13 cellular contexts compared by ENCODE assay signal in the genomic region with DNA sequence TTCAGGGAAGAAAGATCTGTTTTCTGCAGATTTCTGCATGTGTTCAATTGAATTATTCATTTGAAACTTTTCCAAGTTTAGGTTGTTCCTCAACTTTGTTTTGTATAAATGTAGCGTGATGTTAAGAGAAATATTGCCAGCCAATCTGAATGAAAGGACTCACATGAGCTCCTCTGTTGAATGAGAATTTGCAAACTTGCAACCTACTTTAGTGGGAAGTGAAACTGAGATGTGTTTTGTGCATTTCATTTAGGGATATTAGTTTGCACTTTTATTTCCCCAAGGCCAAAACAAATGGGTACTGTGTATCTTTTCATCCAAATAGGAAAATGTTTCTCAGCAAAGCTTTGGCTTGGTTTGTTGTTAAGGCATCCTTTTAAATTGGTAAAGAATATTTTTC.
DNase-seq lines count a peak whose midpoint lies in the region; ATAC-seq lines count a peak whose summit lies in the region.
"Had no signal": no experiment of that assay in that cellular context is flagged by ENCODE, and none has a peak within 500 bp of the region (broad histone marks: within the 10 kb centered on the region; RNA-seq: fewer than 3 reads in every experiment).

No MANE protein-coding gene starts in this region.

- no peaks in the 10 kb centered on the region for H3K36me3 Mint-ChIP-seq in activated CD8-positive, alpha-beta memory T cell treated with anti-CD3 and anti-CD28 coated beads, Interleukin-2, amount 10 ng/mL, durations not matched to agents 7 days and 5 days
- H3K36me3 Mint-ChIP-seq in activated naive CD4-positive, alpha-beta T cell treated with anti-CD3 and anti-CD28 coated beads, Interleukin-2, amount 10 ng/mL, durations not matched to agents 7 days and 5 days, result no peaks in the 10 kb centered on the region
- H3K36me3 Mint-ChIP-seq: activated naive CD4-positive, alpha-beta T cell treated with anti-CD3 and anti-CD28 coated beads, Interleukin-2, amount 50 U/mL, for 72 hours had no signal

- CTCF ChIA-PET in activated CD8-positive, alpha-beta memory T cell treated with anti-CD3 and anti-CD28 coated beads, Interleukin-2, amount 10 ng/mL, durations not matched to agents 7 days and 5 days (lab: Charles Lee), result interaction anchor here (0.7 to 1.7 kb wide), 9 partner anchors 16 to 591 kb away, joined by 3 to 8 read pairs (median 3); no protein-coding TSS in a partner anchor
- CTCF ChIA-PET in activated naive CD4-positive, alpha-beta T cell treated with anti-CD3 and anti-CD28 coated beads, Interleukin-2, amount 10 ng/mL, durations not matched to agents 7 days and 5 days (lab: Charles Lee), result interaction anchor here (0.6 to 3.4 kb wide), 5 partner anchors 12 to 427 kb away, joined by 3 to 18 read pairs (median 3); no protein-coding TSS in a partner anchor

- H3K27ac Mint-ChIP-seq in activated CD8-positive, alpha-beta memory T cell treated with anti-CD3 and anti-CD28 coated beads, Interleukin-2, amount 10 ng/mL, durations not matched to agents 7 days and 5 days, result no peak overlapping the region
- H3K27ac Mint-ChIP-seq in activated naive CD4-positive, alpha-beta T cell treated with anti-CD3 and anti-CD28 coated beads, Interleukin-2, amount 10 ng/mL, durations not matched to agents 7 days and 5 days, result no peak overlapping the region
- H3K27ac Mint-ChIP-seq: activated naive CD4-positive, alpha-beta T cell treated with anti-CD3 and anti-CD28 coated beads, Interleukin-2, amount 50 U/mL, for 72 hours had no signal

- peak; percentile 59 for ATAC-seq in GM18867 (IDR thresholded peaks at IDR 0.05; ENCODE audit: unreplicated experiment)
- ATAC-seq in GM21717 (IDR thresholded peaks at IDR 0.05; ENCODE audit: unreplicated experiment), result peak; percentile 62
- ATAC-seq in HG03432 (IDR thresholded peaks at IDR 0.05; ENCODE audit: unreplicated experiment), result peak; percentile 57
- no peak for ATAC-seq in activated CD8-positive, alpha-beta memory T cell treated with anti-CD3 and anti-CD28 coated beads, Interleukin-2, amount 10 ng/mL, durations not matched to agents 7 days and 5 days
- ATAC-seq: activated naive CD4-positive, alpha-beta T cell treated with anti-CD3 and anti-CD28 coated beads, Interleukin-2, amount 50 U/mL, for 72 hours; foreskin keratinocyte had no signal

- H3K9me3 Mint-ChIP-seq in activated CD8-positive, alpha-beta memory T cell treated with anti-CD3 and anti-CD28 coated beads, Interleukin-2, amount 10 ng/mL, durations not matched to agents 7 days and 5 days (ENCODE audit: low read depth), result no peaks in the 10 kb centered on the region
- no peaks in the 10 kb centered on the region for H3K9me3 Mint-ChIP-seq in activated naive CD4-positive, alpha-beta T cell treated with anti-CD3 and anti-CD28 coated beads, Interleukin-2, amount 10 ng/mL, durations not matched to agents 7 days and 5 days
- H3K9me3 Mint-ChIP-seq: activated naive CD4-positive, alpha-beta T cell treated with anti-CD3 and anti-CD28 coated beads, Interleukin-2, amount 50 U/mL, for 72 hours had no signal

- peaks cover 2% of the 10 kb centered on the region for H3K4me1 Mint-ChIP-seq in activated CD8-positive, alpha-beta memory T cell treated with anti-CD3 and anti-CD28 coated beads, Interleukin-2, amount 10 ng/mL, durations not matched to agents 7 days and 5 days
- no peaks in the 10 kb centered on the region for H3K4me1 Mint-ChIP-seq in activated naive CD4-positive, alpha-beta T cell treated with anti-CD3 and anti-CD28 coated beads, Interleukin-2, amount 10 ng/mL, durations not matched to agents 7 days and 5 days

- no peak overlapping the region for H3K4me3 Mint-ChIP-seq in activated CD8-positive, alpha-beta memory T cell treated with anti-CD3 and anti-CD28 coated beads, Interleukin-2, amount 10 ng/mL, durations not matched to agents 7 days and 5 days
- no peak overlapping the region for H3K4me3 Mint-ChIP-seq in activated naive CD4-positive, alpha-beta T cell treated with anti-CD3 and anti-CD28 coated beads, Interleukin-2, amount 10 ng/mL, durations not matched to agents 7 days and 5 days

- H3K27me3 Mint-ChIP-seq in activated CD8-positive, alpha-beta memory T cell treated with anti-CD3 and anti-CD28 coated beads, Interleukin-2, amount 10 ng/mL, durations not matched to agents 7 days and 5 days, result no peaks in the 10 kb centered on the region
- H3K27me3 Mint-ChIP-seq in activated naive CD4-positive, alpha-beta T cell treated with anti-CD3 and anti-CD28 coated beads, Interleukin-2, amount 10 ng/mL, durations not matched to agents 7 days and 5 days, result no peaks in the 10 kb centered on the region

- DNase-seq in germinal center (ENCODE audit: low spot score) (peak; percentile 30), T-helper 1 cell (no peak)
- no peak for DNase-seq in activated CD8-positive, alpha-beta memory T cell treated with anti-CD3 and anti-CD28 coated beads, Interleukin-2, amount 10 ng/mL, durations not matched to agents 7 days and 5 days
- no peak for DNase-seq in activated CD8-positive, alpha-beta memory T cell treated with anti-CD3 and anti-CD28 coated beads for 24 hours
- no peak for DNase-seq in activated naive CD4-positive, alpha-beta T cell treated with anti-CD3 and anti-CD28 coated beads, Interleukin-2, amount 10 ng/mL, durations not matched to agents 7 days and 5 days
- DNase-seq: NCI-H1436, nucleus accumbens, SHP77 treated with DMSO at 0.1 percent for 48 hours had no signal
